ENCODE assay signal across 1 cellular context in the genomic region with DNA sequence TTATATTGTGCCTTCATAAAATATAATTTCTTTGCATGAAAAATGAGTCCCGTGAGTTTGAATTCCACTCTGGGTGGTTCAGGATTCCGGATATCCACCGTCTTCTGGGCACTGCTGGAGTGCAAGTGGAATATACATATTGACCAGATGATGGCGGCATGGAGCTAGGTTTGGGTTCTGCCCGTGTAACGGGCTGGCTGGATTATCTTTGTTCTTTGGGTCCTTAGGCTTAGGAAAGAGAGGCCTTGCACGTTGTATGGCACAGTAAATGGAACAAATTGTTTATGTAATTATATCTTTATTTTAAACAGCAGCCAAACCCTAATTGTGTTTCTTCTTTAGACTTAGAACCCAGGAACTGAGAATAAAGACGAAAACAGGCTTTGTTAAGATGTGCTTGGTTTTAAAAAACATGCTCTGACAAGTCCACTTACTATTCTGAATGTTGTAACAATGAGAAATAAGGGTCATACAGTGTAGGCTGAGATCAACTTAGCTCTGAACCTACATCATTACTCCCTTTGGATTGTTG.
TF ChIP-seq lines count a peak whose summit lies in the region.

No MANE protein-coding gene starts in this region.

TF ChIP-seq in GM12878, 131 proteins besides CTCF, POLR2A, EP300 and RAD21 (continued from another document):
- TF ChIP-seq, protein P1, sequence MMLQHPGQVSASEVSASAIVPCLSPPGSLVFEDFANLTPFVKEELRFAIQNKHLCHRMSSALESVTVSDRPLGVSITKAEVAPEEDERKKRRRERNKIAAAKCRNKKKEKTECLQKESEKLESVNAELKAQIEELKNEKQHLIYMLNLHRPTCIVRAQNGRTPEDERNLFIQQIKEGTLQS (IDR thresholded peaks at IDR 0.05; ENCODE audit: borderline replicate concordance, extremely low read depth, low read depth, low read length): no peak
TF ChIP-seq in GM12878: peak in this region for 4.
